ENCODE assay signal across 12 cellular contexts in genomic region chr4:102815981-102816380, GRCh38. TPM values are rescaled to one million over a fixed set of nuclear protein-coding genes. Genes with fewer than 3 reads are reported as not detected.
A peak's percentile ranks its signal among the peaks of the same experiment; 100 is the strongest.
DNase-seq lines count a peak whose midpoint lies in the region; ATAC-seq and TF ChIP-seq lines count a peak whose summit lies in the region.
"Had no signal": no experiment of that assay in that cellular context is flagged by ENCODE, and none has a peak within 500 bp of the region (broad histone marks: within the 10 kb centered on the region; RNA-seq: fewer than 3 reads in every experiment).

No MANE protein-coding gene starts in this region.

- H3K9ac ChIP-seq in smooth muscle cell (ENCODE audit: low read depth) = peak overlapping the region; percentile 82

- DNase-seq in activated T-cell treated with anti-CD3 and anti-CD28 coated beads, Interleukin-2, amount 50 U/mL, for 24 hours = no peak
- DNase-seq in activated T-cell treated with anti-CD3 and anti-CD28 coated beads, Interleukin-2, amount 50 U/mL, for 1 hour = no peak
- DNase-seq in T-helper 17 cell = no peak
- DNase-seq in fibroblast of villous mesenchyme (ENCODE audit: low read depth) = peak; percentile 67
- DNase-seq in smooth muscle cell (lab: John Stamatoyannopoulos, UW; ENCODE audit: unreplicated experiment) = no peak
- no peak for DNase-seq in right cardiac atrium
- no peak for DNase-seq in NCI-H146 treated with DMSO at 0.1 percent for 48 hours (lab: John Stamatoyannopoulos, UW; ENCODE audit: unreplicated experiment)
- DNase-seq: activated CD4-positive, alpha-beta T cell treated with anti-CD3 and anti-CD28 coated beads for 1 hour; NCI-H446 had no signal

- H3K4me3 ChIP-seq in fibroblast of villous mesenchyme (ENCODE audit: low read depth, low read length) = no peak overlapping the region
- peak overlapping the region; percentile 19 for H3K4me3 ChIP-seq in smooth muscle cell
- no peak overlapping the region for H3K4me3 ChIP-seq in right cardiac atrium (ENCODE audit: low read length)

- peaks cover 100% of the 10 kb centered on the region for H4K20me1 ChIP-seq in smooth muscle cell (ENCODE audit: low read depth)

- peak overlapping the region; percentile 90 for H3K27ac Mint-ChIP-seq in activated T-cell treated with anti-CD3 and anti-CD28 coated beads, Interleukin-2, amount 50 U/mL, for 24 hours
- no peak overlapping the region for H3K27ac Mint-ChIP-seq in T-helper 17 cell

- WGBS in smooth muscle cell (ENCODE audit: low lambda C conversion rate) = 33% methylated on average over 2 of the region's 2 CpGs
- WGBS in right cardiac atrium = 65% methylated on average over 2 of the region's 2 CpGs

- no peaks in the 10 kb centered on the region for H3K27me3 ChIP-seq in smooth muscle cell (ENCODE audit: low read depth)
- no peaks in the 10 kb centered on the region for H3K27me3 ChIP-seq in right cardiac atrium (ENCODE audit: control insufficient read depth, insufficient read depth)

- H3K4me3 Mint-ChIP-seq in activated T-cell treated with anti-CD3 and anti-CD28 coated beads, Interleukin-2, amount 50 U/mL, for 24 hours = peak overlapping the region; percentile 45
- peak overlapping the region; percentile 58 for H3K4me3 Mint-ChIP-seq in T-helper 17 cell
- H3K4me3 Mint-ChIP-seq: CD14-positive monocyte, nephron had no signal

- H3K36me3 ChIP-seq in smooth muscle cell (ENCODE audit: low read depth) = peaks cover 5% of the 10 kb centered on the region

- H3K27me3 Mint-ChIP-seq in activated T-cell treated with anti-CD3 and anti-CD28 coated beads, Interleukin-2, amount 50 U/mL, for 24 hours = no peaks in the 10 kb centered on the region
- no peaks in the 10 kb centered on the region for H3K27me3 Mint-ChIP-seq in T-helper 17 cell

- H3K9me3 Mint-ChIP-seq in activated T-cell treated with anti-CD3 and anti-CD28 coated beads, Interleukin-2, amount 50 U/mL, for 24 hours = no peaks in the 10 kb centered on the region
- H3K9me3 Mint-ChIP-seq: CD14-positive monocyte, nephron had no signal

- peak overlapping the region; percentile 99 for H3K27ac ChIP-seq in smooth muscle cell (ENCODE audit: low read depth)
- no peak overlapping the region for H3K27ac ChIP-seq in right cardiac atrium (ENCODE audit: low read length)

- peaks cover 25% of the 10 kb centered on the region for H3F3A ChIP-seq in smooth muscle cell (ENCODE audit: low read depth)

- intact Hi-C loops in right cardiac atrium (cut with DNase I) = loop anchor here in 1 of 4 donors (10.0 kb wide), 1 partner anchor 191 kb away; no protein-coding TSS in a partner anchor

- TF ChIP-seq CTCF in fibroblast of villous mesenchyme (IDR thresholded peaks at IDR 0.05; ENCODE audit: insufficient read depth, low read depth, low read length) (no peak), smooth muscle cell (IDR thresholded peaks at IDR 0.05; ENCODE audit: borderline replicate concordance, insufficient read depth, poor library complexity, severe bottlenecking) (no peak)

- peaks cover 76% of the 10 kb centered on the region for H3K36me3 Mint-ChIP-seq in activated T-cell treated with anti-CD3 and anti-CD28 coated beads, Interleukin-2, amount 50 U/mL, for 24 hours (ENCODE audit: low read depth)
- H3K36me3 Mint-ChIP-seq in T-helper 17 cell (ENCODE audit: low read depth) = peaks cover 8% of the 10 kb centered on the region

- peak overlapping the region; percentile 93 for H3K4me2 ChIP-seq in smooth muscle cell

- H2AFZ ChIP-seq in smooth muscle cell (ENCODE audit: low read depth) = no peak overlapping the region

- H3K9me3 ChIP-seq in T-helper 17 cell (ENCODE audit: control insufficient read depth, low read length, poor library complexity, severe bottlenecking) (no peaks in the 10 kb centered on the region), smooth muscle cell (replicated peaks; ENCODE audit: low read depth) (no peaks in the 10 kb centered on the region), right cardiac atrium (ENCODE audit: control insufficient read depth, low read length) (no peaks in the 10 kb centered on the region)

- peaks cover 65% of the 10 kb centered on the region for H3K4me1 ChIP-seq in smooth muscle cell (ENCODE audit: low read depth)
- H3K4me1 ChIP-seq in right cardiac atrium (ENCODE audit: control insufficient read depth, insufficient read depth, low read length) = peaks cover 6% of the 10 kb centered on the region

- peaks cover 89% of the 10 kb centered on the region for H3K4me1 Mint-ChIP-seq in activated T-cell treated with anti-CD3 and anti-CD28 coated beads, Interleukin-2, amount 50 U/mL, for 24 hours (ENCODE audit: low read depth)
- peaks cover 69% of the 10 kb centered on the region for H3K4me1 Mint-ChIP-seq in T-helper 17 cell

- H3K79me2 ChIP-seq in smooth muscle cell (ENCODE audit: low read depth) = peaks cover 100% of the 10 kb centered on the region

- no peak for ATAC-seq in T-helper 17 cell
- ATAC-seq in right cardiac atrium = no peak
- no peak for ATAC-seq in HG03520 (IDR thresholded peaks at IDR 0.05; ENCODE audit: unreplicated experiment)

RNA-seq across cellular contexts. Expression of gene UBE2D3, which starts 11.4 kb away (rescaled TPM):
- 100 to 1,000 TPM; 526 to 528 TPM for total RNA-seq in T-helper 17 cell
- 399 and 495 TPM in 2 replicates for total RNA-seq in fibroblast of villous mesenchyme
- 680 and 703 TPM in 2 replicates for total RNA-seq in smooth muscle cell
- 305 and 322 TPM in 2 replicates for polyA plus RNA-seq in smooth muscle cell
- 100 to 1,000 TPM; 258 to 278 (median 259) TPM for total RNA-seq in right cardiac atrium
- polyA plus RNA-seq in right cardiac atrium = 157 TPM

RNA-seq across cellular contexts. Expression of gene CISD2, which starts 52.8 kb away (rescaled TPM):
- total RNA-seq in T-helper 17 cell (10 to 100 TPM; 14.3 to 14.4 TPM), fibroblast of villous mesenchyme (24.2 and 36.3 TPM in 2 replicates), smooth muscle cell (38.5 and 57.6 TPM in 2 replicates), right cardiac atrium (10 to 100 TPM; 18.3 to 22.1 (median 20.5) TPM)
- polyA plus RNA-seq in smooth muscle cell (65.7 and 69.3 TPM in 2 replicates), right cardiac atrium (20.1 TPM)

RNA-seq across cellular contexts. Expression of gene MANBA, which starts 55.2 kb away (rescaled TPM):
- 10 to 100 TPM; 20.0 to 27.0 TPM for total RNA-seq in T-helper 17 cell
- 53.5 and 70.5 TPM in 2 replicates for total RNA-seq in fibroblast of villous mesenchyme
- total RNA-seq in smooth muscle cell = 99.9 and 137 TPM in 2 replicates
- 54.0 and 58.1 TPM in 2 replicates for polyA plus RNA-seq in smooth muscle cell
- total RNA-seq in right cardiac atrium = 10 to 100 TPM; 27.5 to 36.5 (median 31.5) TPM
- polyA plus RNA-seq in right cardiac atrium = 9.0 TPM
